ENCODE assay signal across 1 cellular context in genomic region chr12:52229836-52230343, GRCh38.
TF ChIP-seq lines count a peak whose summit lies in the region.

No MANE protein-coding gene starts in this region.

TF ChIP-seq in H1, 55 proteins besides CTCF, POLR2A, EP300 and RAD21:
- TF ChIP-seq NANOG (IDR thresholded peaks at IDR 0.05; ENCODE audit: insufficient read depth, low read depth, low read length, poor library complexity, severe bottlenecking) (no peak), TAF1 (IDR thresholded peaks at IDR 0.05; ENCODE audit: low read depth, low read length) (no peak), YY1 (IDR thresholded peaks at IDR 0.05; ENCODE audit: low read depth, low read length) (no peak), SAP30 (IDR thresholded peaks at IDR 0.05; ENCODE audit: insufficient read depth, insufficient replicate concordance, low read length) (no peak)
